In the genomic region with DNA sequence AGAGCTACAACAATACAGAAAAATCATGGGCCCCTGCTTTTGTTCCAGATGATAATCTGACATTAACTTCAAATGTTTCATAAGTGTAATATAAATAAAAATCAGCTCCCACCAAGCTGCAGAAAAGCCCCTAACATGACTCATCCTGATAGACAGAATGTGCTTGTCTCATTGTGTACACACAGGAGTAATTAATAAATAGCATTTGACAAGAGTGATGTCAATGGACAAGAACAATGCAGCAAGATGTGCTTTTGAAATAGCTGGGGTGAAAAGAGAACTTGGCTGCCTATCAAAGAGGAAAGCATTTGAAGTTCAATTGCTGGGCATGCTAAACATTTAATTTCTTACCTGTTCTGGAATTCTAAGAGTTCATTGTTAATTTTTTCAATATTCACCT, we compare ENCODE assay signal across 29 cellular contexts.
"Had no signal": no experiment of that assay in that cellular context is flagged by ENCODE, and none has a peak within 500 bp of the region (broad histone marks: within the 10 kb centered on the region; RNA-seq: fewer than 3 reads in every experiment).

No MANE protein-coding gene starts in this region.

- H3K4me1 ChIP-seq: colonic mucosa, esophagus muscularis mucosa, left ventricle myocardium inferior, sigmoid colon, uterus had no signal

- DNase-seq: activated CD4-positive, alpha-beta T cell treated with anti-CD3 and anti-CD28 coated beads, Interleukin-2, amount 10 ng/mL, durations not matched to agents 7 days and 5 days; activated CD4-positive, CD25-positive, alpha-beta regulatory T cell treated with anti-CD3 and anti-CD28 coated beads, Interleukin-2, amount 50 U/mL, for 72 hours; activated CD8-positive, alpha-beta memory T cell treated with anti-CD3 and anti-CD28 coated beads, Interleukin-2, amount 10 ng/mL, durations not matched to agents 7 days and 5 days; activated CD8-positive, alpha-beta T cell treated with anti-CD3 and anti-CD28 coated beads for 36 hours; activated gamma-delta T cell; activated T-cell treated with anti-CD3 and anti-CD28 coated beads for 4 hours; aorta; brain microvascular endothelial cell; central memory CD4-positive, alpha-beta T cell; colonic mucosa; dorsolateral prefrontal cortex; effector memory CD8-positive, alpha-beta T cell; glutamatergic neuron; immature natural killer cell; left ventricle myocardium inferior; naive thymus-derived CD4-positive, alpha-beta T cell; posterior cingulate gyrus; sigmoid colon; stimulated activated CD4-positive, alpha-beta T cell treated with anti-CD3 and anti-CD28 coated beads, Interleukin-15, amount 100 ng/mL, for 24 hours; trophoblast cell; uterus; WERI-Rb-1 had no signal

- H3K9me3 ChIP-seq: colonic mucosa, esophagus muscularis mucosa, sigmoid colon, uterus had no signal

- H3K27me3 ChIP-seq: brain microvascular endothelial cell, colonic mucosa, dorsolateral prefrontal cortex, esophagus muscularis mucosa, hepatocyte, sigmoid colon, uterus had no signal

- H3K27ac ChIP-seq: brain microvascular endothelial cell, colonic mucosa, dorsolateral prefrontal cortex, esophagus muscularis mucosa, hepatocyte, left ventricle myocardium inferior, sigmoid colon, uterus, WERI-Rb-1 had no signal

- ATAC-seq: activated CD8-positive, alpha-beta memory T cell treated with anti-CD3 and anti-CD28 coated beads, Interleukin-2, amount 10 ng/mL, durations not matched to agents 7 days and 5 days; activated CD8-positive, alpha-beta T cell treated with anti-CD3 and anti-CD28 coated beads for 36 hours; effector memory CD8-positive, alpha-beta T cell; naive thymus-derived CD4-positive, alpha-beta T cell; stimulated activated memory B cell treated with anti-CD40 and anti-IgM and Interleukin-4, amounts not matched to agents 10 μg/mL and 1 μg/mL and 100 μg/mL, for 72 hours had no signal

- H3K4me2 ChIP-seq: hepatocyte, smooth muscle cell had no signal

- FAIRE-seq: endothelial cell of umbilical vein, frontal cortex, TTC549 had no signal

- H3K4me3 ChIP-seq: colonic mucosa, dorsolateral prefrontal cortex, esophagus muscularis mucosa, hepatocyte, left ventricle myocardium inferior, sigmoid colon, smooth muscle cell, uterus had no signal

- H3K36me3 ChIP-seq: brain microvascular endothelial cell, colonic mucosa, esophagus muscularis mucosa, left ventricle myocardium inferior, sigmoid colon, uterus, WERI-Rb-1 had no signal

- H2AFZ ChIP-seq: hepatocyte had no signal
